Comparison of ENCODE assay signal across 8 cellular contexts in genomic region chr6:81752969-81753708, GRCh38. TPM values are rescaled to one million over a fixed set of nuclear protein-coding genes. Genes with fewer than 3 reads are reported as not detected.
DNase-seq lines count a peak whose midpoint lies in the region; ATAC-seq, FAIRE-seq and TF ChIP-seq lines count a peak whose summit lies in the region.

No MANE protein-coding gene starts in this region.

- WGBS in spleen, 5 donors = 0 to 6% (median 1%) methylated on average over 54 to 62 of the region's 62 CpGs

- no peaks in the 10 kb centered on the region for H3K27me3 ChIP-seq in keratinocyte (ENCODE audit: control insufficient read depth, extremely low read depth, insufficient read depth, low read length)
- H3K27me3 ChIP-seq in spleen (replicated peaks in 1 of 7) = no peaks in the 10 kb centered on the region

- peak overlapping the region; percentile 92 for H3K4me2 ChIP-seq in keratinocyte (ENCODE audit: control insufficient read depth, extremely low read depth, insufficient read depth, low read depth, low read length)

- no peaks in the 10 kb centered on the region for H3K9me3 ChIP-seq in keratinocyte (ENCODE audit: control insufficient read depth, low read depth, low read length)
- no peaks in the 10 kb centered on the region for H3K9me3 ChIP-seq in spleen

- H3K9ac ChIP-seq in keratinocyte (ENCODE audit: control insufficient read depth, extremely low read depth, insufficient read depth, low read length) = peak overlapping the region; percentile 87

- ATAC-seq in GM18519 (IDR thresholded peaks at IDR 0.05; ENCODE audit: low FRiP score, unreplicated experiment) (peak; percentile 42), HG02885 (IDR thresholded peaks at IDR 0.05; ENCODE audit: poor library complexity, unreplicated experiment) (peak; percentile 63)

- H3K27ac ChIP-seq in keratinocyte (ENCODE audit: control insufficient read depth, insufficient read depth, low read length) = peak overlapping the region; percentile 85
- H3K27ac ChIP-seq in spleen = peak overlapping the region; percentile 90 to 99 (median 98)

- no peaks in the 10 kb centered on the region for H3K9me1 ChIP-seq in keratinocyte (ENCODE audit: control insufficient read depth, extremely low read depth, insufficient read depth, low read length)

- no peaks in the 10 kb centered on the region for H3K36me3 ChIP-seq in keratinocyte (ENCODE audit: control insufficient read depth in 2 of 2, extremely low read depth in 1 of 2, insufficient read depth in 2 of 2, low read length in 2 of 2)
- peaks cover 0 to 12% (median 0%) of the 10 kb centered on the region in 6 donors for H3K36me3 ChIP-seq in spleen

- dilution Hi-C loops in keratinocyte (cut with MboI; ENCODE audit: extremely low pct_ligation_motif_present, low sequenced_read_pairs) = no loop called here

- H4K20me1 ChIP-seq in keratinocyte (ENCODE audit: control insufficient read depth, extremely low read depth, insufficient read depth, low read length) = no peaks in the 10 kb centered on the region

- H3K4me3 ChIP-seq in keratinocyte (ENCODE audit: control insufficient read depth in 2 of 3, extremely low read depth in 1 of 3, insufficient read depth in 2 of 3, low read depth in 1 of 3, low read length in 3 of 3) = peak overlapping the region; percentile 86 to 92 (median 86)
- H3K4me3 ChIP-seq in spleen = peak overlapping the region; percentile 73 to 87 (median 84)

- peak; percentile 75 for DNase-seq in NCI-H2196 (lab: John Stamatoyannopoulos, UW; ENCODE audit: unreplicated experiment)
- peak; percentile 71 for DNase-seq in activated CD4-positive, alpha-beta T cell treated with anti-CD3 and anti-CD28 coated beads for 1 hour
- peak; percentile 60 for DNase-seq in cerebellar cortex (ENCODE audit: low spot score)
- DNase-seq in keratinocyte (ENCODE audit: low read depth, low spot score) = no peak
- peak; percentile 97 for DNase-seq in spleen
- DNase-seq in NCI-H2107 treated with DMSO at 0.1 percent for 48 hours (lab: John Stamatoyannopoulos, UW; ENCODE audit: unreplicated experiment) = no peak

- no peaks in the 10 kb centered on the region for H3K79me2 ChIP-seq in keratinocyte (ENCODE audit: control insufficient read depth, insufficient read depth, low read length)

- peak in 2 of 3 experiments; percentile 7 to 21 for TF ChIP-seq CTCF in keratinocyte (optimal IDR thresholded peaks at IDR 0.05 in 1 of 3, IDR thresholded peaks at IDR 0.05 in 1 of 3, conservative IDR thresholded peaks at IDR 0.05 in 1 of 3; ENCODE audit: extremely low read depth in 1 of 3, insufficient read depth in 2 of 3, low read length in 3 of 3)
- TF ChIP-seq CTCF in spleen (IDR thresholded peaks at IDR 0.05 in 8 of 11, conservative IDR thresholded peaks at IDR 0.05 in 3 of 11) = peak in 1 of 11 experiments; percentile 16

- intact Hi-C loops in spleen (cut with DNase I; ENCODE audit: low total_unique reads) = no loop called here

- H2AFZ ChIP-seq in keratinocyte (ENCODE audit: control insufficient read depth, low read length) = peak overlapping the region; percentile 89

- no peak for FAIRE-seq in keratinocyte (lab: Jason Lieb, UNC)

- H3K4me1 ChIP-seq in keratinocyte (ENCODE audit: control insufficient read depth, extremely low read depth, insufficient read depth, low read length) (peaks cover 20% of the 10 kb centered on the region), spleen (peaks cover 4 to 67% (median 42%) of the 10 kb centered on the region in 6 donors)

- peak in 1 of 3 donors; percentile 77 for TF ChIP-seq POLR2A in spleen (IDR thresholded peaks at IDR 0.05)

RNA-seq across cellular contexts. Expression of gene TENT5A, which starts 0.7 kb away (rescaled TPM):
- 1.2 to 1.6 TPM (median 1.3 TPM) in 3 replicates for polyA plus RNA-seq in keratinocyte
- 2.6 TPM for polyA plus RNA-seq in keratinocyte (2011; ENCODE audit: low read depth)
- polyA plus RNA-seq in keratinocyte (2011; cell fraction: cytosol; rRNA removed) = 0.32 and 0.88 TPM in 2 replicates
- 1.7 and 2.1 TPM in 2 replicates for polyA plus RNA-seq in keratinocyte (2011; cell fraction: nucleus; rRNA removed)
- 1.4 and 4.3 TPM in 2 replicates for polyA plus RNA-seq in keratinocyte (2012; ENCODE audit: low replicate concordance)
- polyA minus RNA-seq in keratinocyte = 0.62 to 2.6 TPM (median 1.1 TPM) in 3 replicates
- polyA minus RNA-seq in keratinocyte (2011; cell fraction: cytosol; rRNA and poly(A)+ RNA removed) = 1.7 TPM
- polyA minus RNA-seq in keratinocyte (2011; cell fraction: nucleus; rRNA and poly(A)+ RNA removed) = 2.1 and 2.9 TPM in 2 replicates
- total RNA-seq in spleen = 10 to 100 TPM in 6 of 7 donors, 1 to 10 TPM in 1; 10.0 to 25.2 (median 17.4) TPM
- 1 to 10 TPM; 3.0 to 5.8 (median 4.4) TPM for polyA plus RNA-seq in spleen

Comparison
In these comparisons a context has a peak if more than half of its experiments do, and no peak if none do; other contexts are left out.
1. DNase-seq: peak in NCI-H2196 (single experiment), activated CD4-positive, alpha-beta T cell treated with anti-CD3 and anti-CD28 coated beads for 1 hour (single experiment), cerebellar cortex (single experiment) and spleen (single experiment); none in keratinocyte (single experiment) and NCI-H2107 treated with DMSO at 0.1 percent for 48 hours (single experiment).